ENCODE assay signal across 21 cellular contexts in the genomic region with DNA sequence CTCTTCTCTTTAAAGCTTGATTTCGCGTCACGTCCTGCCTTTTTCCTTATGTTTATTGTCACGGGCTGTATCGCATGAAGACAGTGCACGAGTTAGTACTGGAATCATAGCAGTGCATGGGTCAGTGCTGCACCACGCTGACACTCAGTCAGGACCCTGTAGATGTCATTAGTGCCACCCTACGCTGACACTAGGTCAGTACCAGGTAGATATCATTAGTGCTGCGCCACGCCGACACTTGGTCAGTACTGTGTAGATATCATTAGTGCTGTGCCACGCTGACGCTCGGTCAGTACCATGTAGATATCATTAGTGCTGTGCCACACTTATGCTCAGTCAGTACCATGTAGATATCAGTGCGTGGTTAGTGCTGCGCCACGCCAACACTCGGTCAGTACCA.
"Had no signal": no experiment of that assay in that cellular context is flagged by ENCODE, and none has a peak within 500 bp of the region (broad histone marks: within the 10 kb centered on the region; RNA-seq: fewer than 3 reads in every experiment).

No MANE protein-coding gene starts in this region.

- H3K4me1 ChIP-seq: esophagus muscularis mucosa, gastrocnemius medialis, left lung, right atrium auricular region, thyroid gland had no signal

- H3K27me3 ChIP-seq: esophagus muscularis mucosa, neutrophil, right atrium auricular region, suprapubic skin, thyroid gland, upper lobe of left lung, vagina had no signal

- DNase-seq: effector memory CD4-positive, alpha-beta T cell; gastrocnemius medialis; islet precursor cell; mesenchymal stem cell; naive B cell; stimulated activated CD4-positive, alpha-beta T cell treated with anti-CD3 and anti-CD28 coated beads, Interleukin-4, amount 100 ng/mL, for 1 hour; stimulated activated CD8-positive, alpha-beta memory T cell treated with anti-CD3 and anti-CD28 coated beads, Interleukin-4, amount 100 ng/mL, for 48 hours; stimulated activated naive CD8-positive, alpha-beta T cell treated with anti-CD3 and anti-CD28 coated beads, Interleukin-15, Interleukin-2, amounts not matched to agents 100 U/mL and 50 U/mL, for 24 hours; thyroid gland; upper lobe of left lung had no signal

- H3K27ac Mint-ChIP-seq: naive B cell; stimulated activated effector memory CD8-positive, alpha-beta T cell treated with anti-CD3 and anti-CD28 coated beads, Interleukin-12 subunit alpha, Interleukin-12 subunit beta, amount 100 ng/mL, for 72 hours had no signal

- H3K4me3 ChIP-seq: esophagus muscularis mucosa, gastrocnemius medialis, left lung, lung, right atrium auricular region, smooth muscle cell, suprapubic skin, thyroid gland, upper lobe of left lung, vagina had no signal

- H3K4me3 Mint-ChIP-seq: naive B cell; nephron; stimulated activated effector memory CD8-positive, alpha-beta T cell treated with anti-CD3 and anti-CD28 coated beads, Interleukin-12 subunit alpha, Interleukin-12 subunit beta, amount 100 ng/mL, for 72 hours had no signal

- H3K4me1 Mint-ChIP-seq: naive B cell had no signal

- H3K4me2 ChIP-seq: smooth muscle cell had no signal

- H3K27ac ChIP-seq: epithelial cell of prostate, esophagus muscularis mucosa, gastrocnemius medialis, left lung, neutrophil, right atrium auricular region, suprapubic skin, thyroid gland, upper lobe of left lung, vagina had no signal

- ATAC-seq: gastrocnemius medialis; left lung; stimulated activated effector memory CD8-positive, alpha-beta T cell treated with anti-CD3 and anti-CD28 coated beads, Interleukin-12 subunit alpha, Interleukin-12 subunit beta, amount 100 ng/mL, for 72 hours; stimulated activated naive CD8-positive, alpha-beta T cell treated with anti-CD3 and anti-CD28 coated beads, Interleukin-15, Interleukin-2, amounts not matched to agents 100 U/mL and 50 U/mL, for 24 hours had no signal

- H3K36me3 Mint-ChIP-seq: naive B cell; stimulated activated effector memory CD8-positive, alpha-beta T cell treated with anti-CD3 and anti-CD28 coated beads, Interleukin-12 subunit alpha, Interleukin-12 subunit beta, amount 100 ng/mL, for 72 hours had no signal

- H3K9me3 ChIP-seq: esophagus muscularis mucosa, gastrocnemius medialis, neutrophil, right atrium auricular region, suprapubic skin, thyroid gland, upper lobe of left lung, vagina had no signal

- H3K36me3 ChIP-seq: esophagus muscularis mucosa, gastrocnemius medialis, left lung, neutrophil, right atrium auricular region, suprapubic skin, thyroid gland, upper lobe of left lung, vagina had no signal
